Comparison of ENCODE assay signal across 10 cellular contexts in genomic region chr9:121568541-121569265, GRCh38.
DNase-seq lines count a peak whose midpoint lies in the region; ATAC-seq, FAIRE-seq and TF ChIP-seq lines count a peak whose summit lies in the region.
"Had no signal": no experiment of that assay in that cellular context is flagged by ENCODE, and none has a peak within 500 bp of the region (broad histone marks: within the 10 kb centered on the region; RNA-seq: fewer than 3 reads in every experiment).

No MANE protein-coding gene starts in this region.

- CTCF ChIA-PET in AG04449 (lab: Yijun Ruan, JAX): interaction anchor here (1.2 to 2.5 kb wide), 8 partner anchors 12 to 530 kb away, joined by 3 to 15 read pairs (median 8); no protein-coding TSS in a partner anchor

- TF ChIP-seq CTCF in AG04449 (IDR thresholded peaks at IDR 0.05; ENCODE audit: insufficient read depth, low read length, missing control alignments): no peak
- no peak for TF ChIP-seq CTCF in heart left ventricle (IDR thresholded peaks at IDR 0.05)
- TF ChIP-seq CTCF in pancreas (IDR thresholded peaks at IDR 0.05): no peak

- intact Hi-C loops in heart left ventricle (cut with DNase I) (loop anchor here in 4 of 10 donors (5.0 kb wide), 2 partner anchors 34 to 54 kb away; no protein-coding TSS in a partner anchor), pancreas (cut with DNase I) (no loop called here)

- TF ChIP-seq POLR2A in heart left ventricle (IDR thresholded peaks at IDR 0.05): no peak

- 17 to 33% (median 18%) methylated on average over 6 to 8 of the region's 8 CpGs for WGBS in heart left ventricle, 4 donors
- WGBS in pancreas, 2 donors: 52 to 57% methylated on average over 8 of the region's 8 CpGs

- no peak for FAIRE-seq in pancreas (lab: Jason Lieb, UNC)

- peak overlapping the region; percentile 54 for H3K4me3 ChIP-seq in AG04449 (ENCODE audit: low read depth, low read length)
- peak overlapping the region in 9 of 12 donors; percentile 31 to 61 (median 51) for H3K4me3 ChIP-seq in heart left ventricle
- peak overlapping the region in 1 of 4 donors; percentile 2 for H3K4me3 ChIP-seq in pancreas

- no peaks in the 10 kb centered on the region for H3K36me3 ChIP-seq in heart left ventricle
- no peaks in the 10 kb centered on the region for H3K36me3 ChIP-seq in pancreas

- H3K4me1 ChIP-seq in heart left ventricle (peaks cover 14 to 39% (median 34%) of the 10 kb centered on the region in 12 donors), pancreas (peaks cover 0 to 6% (median 5%) of the 10 kb centered on the region in 3 donors)

- ATAC-seq in SK-N-SH treated with all-trans-retinoic acid at 6 μM for 48 hours: peak; percentile 17
- peak; percentile 35 to 72 (median 56) for ATAC-seq in heart left ventricle
- peak in 3 of 4 donors; percentile 41 to 63 (median 55) for ATAC-seq in pancreas
- ATAC-seq in GM19452 (IDR thresholded peaks at IDR 0.05; ENCODE audit: unreplicated experiment): no peak
- ATAC-seq in HG03520 (IDR thresholded peaks at IDR 0.05; ENCODE audit: unreplicated experiment): no peak
- ATAC-seq in GM18519 (IDR thresholded peaks at IDR 0.05; ENCODE audit: low FRiP score, unreplicated experiment): no peak
- no peak for ATAC-seq in GM21367 (IDR thresholded peaks at IDR 0.05; ENCODE audit: unreplicated experiment)
- ATAC-seq: activated CD4-positive, alpha-beta T cell treated with anti-CD3 and anti-CD28 coated beads for 36 hours had no signal

- no peaks in the 10 kb centered on the region for H3K9me3 ChIP-seq in heart left ventricle
- no peaks in the 10 kb centered on the region for H3K9me3 ChIP-seq in pancreas

- POLR2A ChIA-PET in AG04449 (lab: Yijun Ruan, JAX): no interaction called here

- H3K27me3 ChIP-seq in heart left ventricle (no peaks in the 10 kb centered on the region), pancreas (no peaks in the 10 kb centered on the region)

- H3K27ac ChIP-seq in heart left ventricle (peak overlapping the region; percentile 69 to 94 (median 84)), pancreas (peak overlapping the region in 1 of 4 donors; percentile 58)

- no peak for DNase-seq in AG04449 (ENCODE audit: low read depth, low spot score)
- DNase-seq in heart left ventricle: peak; percentile 69 to 81 (median 75)
- peak in 4 of 6 donors; percentile 16 to 52 (median 32) for DNase-seq in pancreas
- DNase-seq: activated CD4-positive, alpha-beta T cell treated with anti-CD3 and anti-CD28 coated beads for 36 hours; stimulated activated CD4-positive, alpha-beta T cell treated with anti-CD3 and anti-CD28 coated beads, Interleukin-1b, Interleukin-23, amount 100 ng/mL, for 48 hours had no signal

TF ChIP-seq in SK-N-SH treated with all-trans-retinoic acid at 6 μM for 48 hours, 23 proteins besides CTCF, POLR2A, EP300 and RAD21:
- TF ChIP-seq ISL1 (CRISPR knock-in tag; IDR thresholded peaks at IDR 0.05): no peak
- no peak for TF ChIP-seq BACH2 (CRISPR knock-in tag; IDR thresholded peaks at IDR 0.05; ENCODE audit: borderline replicate concordance)
- TF ChIP-seq TCF4 (CRISPR knock-in tag; IDR thresholded peaks at IDR 0.05; ENCODE audit: borderline replicate concordance): no peak
- TF ChIP-seq ZFP3 (CRISPR knock-in tag; IDR thresholded peaks at IDR 0.05): peak; percentile 75

Comparison
In these comparisons a context has a peak if more than half of its experiments do, and no peak if none do; other contexts are left out.
1. ATAC-seq: peak in SK-N-SH treated with all-trans-retinoic acid at 6 μM for 48 hours (single experiment), heart left ventricle (4 of 4) and pancreas (3 of 4); none in GM19452 (single experiment), HG03520 (single experiment), GM18519 (single experiment) and GM21367 (single experiment).